In genomic region chr15:65067645-65068416, GRCh38 we compare ENCODE assay signal across 9 cellular contexts. TPM values are rescaled to one million over a fixed set of nuclear protein-coding genes. Genes with fewer than 3 reads are reported as not detected.
A peak's percentile ranks its signal among the peaks of the same experiment; 100 is the strongest.
DNase-seq lines count a peak whose midpoint lies in the region; ATAC-seq and TF ChIP-seq lines count a peak whose summit lies in the region.
"Had no signal": no experiment of that assay in that cellular context is flagged by ENCODE, and none has a peak within 500 bp of the region (broad histone marks: within the 10 kb centered on the region; RNA-seq: fewer than 3 reads in every experiment).

A gene with protein sequence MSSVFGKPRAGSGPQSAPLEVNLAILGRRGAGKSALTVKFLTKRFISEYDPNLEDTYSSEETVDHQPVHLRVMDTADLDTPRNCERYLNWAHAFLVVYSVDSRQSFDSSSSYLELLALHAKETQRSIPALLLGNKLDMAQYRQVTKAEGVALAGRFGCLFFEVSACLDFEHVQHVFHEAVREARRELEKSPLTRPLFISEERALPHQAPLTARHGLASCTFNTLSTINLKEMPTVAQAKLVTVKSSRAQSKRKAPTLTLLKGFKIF (minus strand): TSS chr15:65067991. CDS start chr15:65067835, 156 bp downstream.

- TF ChIP-seq CTCF in WI38 (IDR thresholded peaks at IDR 0.05; ENCODE audit: low read depth, low read length) (no peak), left ventricle myocardium inferior (IDR thresholded peaks at IDR 0.05; ENCODE audit: borderline replicate concordance) (no peak), parathyroid adenoma (IDR thresholded peaks at IDR 0.05) (no peak)

- H3K4me3 ChIP-seq in BLaER1 (peak within 1 kb of the TSS; percentile 53), WI38 (ENCODE audit: low read depth, low read length) (peak within 1 kb of the TSS; percentile 34; the same call in 1 of the 2 replicates), left ventricle myocardium inferior (peak within 1 kb of the TSS; percentile 72), parathyroid adenoma (ENCODE audit: low read depth, low read length) (peak within 1 kb of the TSS; percentile 22)

- DNase-seq in left ventricle myocardium inferior (peak; percentile 52), COR-L47 (lab: John Stamatoyannopoulos, UW) (no peak), NCI-H524 treated with DMSO at 0.1 percent for 48 hours (lab: John Stamatoyannopoulos, UW) (no peak), DMS153 treated with DMSO at 0.1 percent for 48 hours (lab: John Stamatoyannopoulos, UW; ENCODE audit: unreplicated experiment) (no peak)

- H3K36me3 ChIP-seq in BLaER1, result no peaks in the 10 kb centered on the region
- no peaks in the 10 kb centered on the region for H3K36me3 ChIP-seq in left ventricle myocardium inferior
- H3K36me3 ChIP-seq in parathyroid adenoma (ENCODE audit: control insufficient read depth, insufficient read depth, low read length), result no peaks in the 10 kb centered on the region

- intact Hi-C loops in left ventricle myocardium inferior (cut with micrococcal nuclease), result no loop called here

- H3K4me1 ChIP-seq in BLaER1, result peaks cover 82% of the 10 kb centered on the region
- peaks cover 90% of the 10 kb centered on the region for H3K4me1 ChIP-seq in left ventricle myocardium inferior
- no peaks in the 10 kb centered on the region for H3K4me1 ChIP-seq in parathyroid adenoma

- H3K27ac ChIP-seq in BLaER1 (peak within 1 kb of the TSS; percentile 73), left ventricle myocardium inferior (replicated peaks) (peak within 1 kb of the TSS; percentile 89), parathyroid adenoma (no peak within 1 kb of the TSS)

- H3K9me3 ChIP-seq in BLaER1 (peaks cover 5% of the 10 kb centered on the region), left ventricle myocardium inferior (replicated peaks) (no peaks in the 10 kb centered on the region), parathyroid adenoma (ENCODE audit: control insufficient read depth, low read length) (no peaks in the 10 kb centered on the region)

- no peaks in the 10 kb centered on the region for H4K20me1 ChIP-seq in BLaER1

- peak within 1 kb of the TSS; percentile 88 for H3K4me2 ChIP-seq in BLaER1
- no peak within 1 kb of the TSS for H3K4me2 ChIP-seq in parathyroid adenoma (ENCODE audit: low read length)

- H3K9ac ChIP-seq in BLaER1 (peak within 1 kb of the TSS; percentile 56; the same call in 1 of the 2 replicates), parathyroid adenoma (no peak within 1 kb of the TSS)

- no peaks in the 10 kb centered on the region for H3K79me2 ChIP-seq in parathyroid adenoma

- no peak for ATAC-seq in GM21737 (IDR thresholded peaks at IDR 0.05; ENCODE audit: unreplicated experiment)

- H3K27me3 ChIP-seq in BLaER1 (peaks cover 12% of the 10 kb centered on the region; the same call in 1 of the 2 replicates), left ventricle myocardium inferior (ENCODE audit: low read depth) (peaks cover 21% of the 10 kb centered on the region), parathyroid adenoma (ENCODE audit: control insufficient read depth, insufficient read depth, low read length) (no peaks in the 10 kb centered on the region)

- peak within 1 kb of the TSS; percentile 64 for H2AFZ ChIP-seq in parathyroid adenoma

RNA-seq across cellular contexts. Expression of the gene that starts here (rescaled TPM):
- 12.9 TPM for total RNA-seq in left ventricle myocardium inferior
- total RNA-seq: HT1080 had no signal

Comparison
In these comparisons a context has a peak if more than half of its experiments do, and no peak if none do; other contexts are left out.
1. H3K4me3 ChIP-seq: peak in every context shown above with its lines; median percentile 72 in left ventricle myocardium inferior; 53 in BLaER1; 34 in WI38; 22 in parathyroid adenoma.